In genomic region chr12:113862570-113863454, GRCh38 we compare ENCODE assay signal across 8 cellular contexts.
A peak's percentile ranks its signal among the peaks of the same experiment; 100 is the strongest.
DNase-seq lines count a peak whose midpoint lies in the region; ATAC-seq lines count a peak whose summit lies in the region.

No MANE protein-coding gene starts in this region.

- H3K36me3 Mint-ChIP-seq in activated naive CD8-positive, alpha-beta T cell treated with anti-CD3 and anti-CD28 coated beads, Interleukin-2, amount 50 U/mL, for 24 hours (ENCODE audit: low read depth), result peaks cover 13% of the 10 kb centered on the region
- H3K36me3 Mint-ChIP-seq in naive B cell, result peaks cover 11 to 18% of the 10 kb centered on the region in 2 donors

- H3K27me3 Mint-ChIP-seq in activated naive CD8-positive, alpha-beta T cell treated with anti-CD3 and anti-CD28 coated beads, Interleukin-2, amount 50 U/mL, for 24 hours, result no peaks in the 10 kb centered on the region
- H3K27me3 Mint-ChIP-seq in naive B cell, result no peaks in the 10 kb centered on the region

- DNase-seq in GF-D8 (lab: John Stamatoyannopoulos, UW), result peak; percentile 89
- peak; percentile 91 for DNase-seq in MV-4-11 (lab: John Stamatoyannopoulos, UW)
- DNase-seq in activated naive CD8-positive, alpha-beta T cell treated with anti-CD3 and anti-CD28 coated beads, Interleukin-2, amount 50 U/mL, for 24 hours, result peak; percentile 7
- no peak for DNase-seq in naive B cell
- DNase-seq in activated gamma-delta T cell (lab: John Stamatoyannopoulos, UW), result no peak
- DNase-seq in DMS153 (lab: John Stamatoyannopoulos, UW), result no peak

- peaks cover 34% of the 10 kb centered on the region for H3K4me1 Mint-ChIP-seq in activated naive CD8-positive, alpha-beta T cell treated with anti-CD3 and anti-CD28 coated beads, Interleukin-2, amount 50 U/mL, for 24 hours
- H3K4me1 Mint-ChIP-seq in naive B cell, result peaks cover 29 to 39% (median 39%) of the 10 kb centered on the region in 3 donors

- H3K4me3 Mint-ChIP-seq in activated naive CD8-positive, alpha-beta T cell treated with anti-CD3 and anti-CD28 coated beads, Interleukin-2, amount 50 U/mL, for 24 hours, result no peak overlapping the region
- peak overlapping the region in 5 of 8 donors; percentile 6 to 70 (median 55) for H3K4me3 Mint-ChIP-seq in naive B cell

- H3K27ac Mint-ChIP-seq in activated naive CD8-positive, alpha-beta T cell treated with anti-CD3 and anti-CD28 coated beads, Interleukin-2, amount 50 U/mL, for 24 hours, result no peak overlapping the region
- peak overlapping the region in 3 of 6 donors; percentile 52 to 74 (median 64) for H3K27ac Mint-ChIP-seq in naive B cell

- H3K9me3 Mint-ChIP-seq in activated naive CD8-positive, alpha-beta T cell treated with anti-CD3 and anti-CD28 coated beads, Interleukin-2, amount 50 U/mL, for 24 hours, result no peaks in the 10 kb centered on the region
- peaks cover 0 to 4% (median 0%) of the 10 kb centered on the region in 7 donors for H3K9me3 Mint-ChIP-seq in naive B cell

- ATAC-seq in activated naive CD8-positive, alpha-beta T cell treated with anti-CD3 and anti-CD28 coated beads, Interleukin-2, amount 50 U/mL, for 24 hours, result peak; percentile 48
- ATAC-seq in naive B cell (ENCODE audit: low read depth in 2 of 2) (no peak), HG02623 (IDR thresholded peaks at IDR 0.05; ENCODE audit: unreplicated experiment) (no peak), GM21526 (IDR thresholded peaks at IDR 0.05; ENCODE audit: low FRiP score, unreplicated experiment) (no peak)

Comparison
In these comparisons a context has a peak if more than half of its experiments do, and no peak if none do; other contexts are left out.
1. DNase-seq: peak in GF-D8 (single experiment), MV-4-11 (single experiment) and activated naive CD8-positive, alpha-beta T cell treated with anti-CD3 and anti-CD28 coated beads, Interleukin-2, amount 50 U/mL, for 24 hours (single experiment); none in naive B cell (single experiment), activated gamma-delta T cell (single experiment) and DMS153 (single experiment).